ENCODE assay signal across 16 cellular contexts in genomic region chr1:37056201-37056764, GRCh38. TPM values are rescaled to one million over a fixed set of nuclear protein-coding genes. Genes with fewer than 3 reads are reported as not detected.
DNase-seq lines count a peak whose midpoint lies in the region; ATAC-seq and TF ChIP-seq lines count a peak whose summit lies in the region.
"Had no signal": no experiment of that assay in that cellular context is flagged by ENCODE, and none has a peak within 500 bp of the region (broad histone marks: within the 10 kb centered on the region; RNA-seq: fewer than 3 reads in every experiment).

No MANE protein-coding gene starts in this region.

- peaks cover 54% of the 10 kb centered on the region for H3K4me1 Mint-ChIP-seq in glutamatergic neuron (ENCODE audit: low read depth, unreplicated experiment)
- H3K4me1 Mint-ChIP-seq: central memory CD8-positive, alpha-beta T cell had no signal

- peaks cover 10% of the 10 kb centered on the region for H3K9me3 Mint-ChIP-seq in glutamatergic neuron (ENCODE audit: unreplicated experiment)
- H3K9me3 Mint-ChIP-seq: central memory CD8-positive, alpha-beta T cell; effector memory CD8-positive, alpha-beta T cell had no signal

- no peak for ATAC-seq in HG03196 (IDR thresholded peaks at IDR 0.05; ENCODE audit: unreplicated experiment)
- ATAC-seq: effector memory CD8-positive, alpha-beta T cell; heart right ventricle had no signal

- no peak overlapping the region for H3K4me3 Mint-ChIP-seq in glutamatergic neuron (ENCODE audit: unreplicated experiment)
- H3K4me3 Mint-ChIP-seq: central memory CD8-positive, alpha-beta T cell; effector memory CD8-positive, alpha-beta T cell had no signal

- H3K27me3 Mint-ChIP-seq in glutamatergic neuron (ENCODE audit: unreplicated experiment): peaks cover 6% of the 10 kb centered on the region

- peak; percentile 71 for DNase-seq in ELF-1 (ENCODE audit: low read depth, low spot score)
- peak; percentile 40 for DNase-seq in NCI-H1694 (lab: John Stamatoyannopoulos, UW)
- peak; percentile 92 for DNase-seq in NCI-H510A treated with DMSO at 0.1 percent for 48 hours (lab: John Stamatoyannopoulos, UW)
- DNase-seq in glutamatergic neuron: peak; percentile 46
- no peak for DNase-seq in DMS53 treated with DMSO at 0.1 percent for 48 hours (lab: John Stamatoyannopoulos, UW; ENCODE audit: unreplicated experiment)
- no peak for DNase-seq in NK-92 treated with Interleukin-12 subunit alpha and Interleukin-12 subunit beta, amount 100 ng/mL, for 24 hours (lab: John Stamatoyannopoulos, UW)
- no peak for DNase-seq in activated CD4-positive, CD25-positive, alpha-beta regulatory T cell treated with anti-CD3 and anti-CD28 coated beads, Interleukin-2, amount 50 U/mL, for 72 hours
- DNase-seq: activated CD4-positive, CD25-positive, alpha-beta regulatory T cell; activated effector memory CD4-positive, alpha-beta T cell treated with anti-CD3 and anti-CD28 coated beads, Interleukin-2, amount 50 U/mL, for 16 hours; Caco-2; effector memory CD8-positive, alpha-beta T cell; heart right ventricle; KBM-7 had no signal

- peak overlapping the region; percentile 44 for H3K27ac Mint-ChIP-seq in glutamatergic neuron (ENCODE audit: unreplicated experiment)
- H3K27ac Mint-ChIP-seq: effector memory CD8-positive, alpha-beta T cell had no signal

- no peak for TF ChIP-seq CTCF in glutamatergic neuron (IDR thresholded peaks at IDR 0.05; ENCODE audit: partially characterized antibody, unreplicated experiment)

- H3K36me3 Mint-ChIP-seq in glutamatergic neuron (ENCODE audit: unreplicated experiment): peaks cover 5% of the 10 kb centered on the region

RNA-seq across cellular contexts. Expression of gene GRIK3, which starts 22.0 kb away (rescaled TPM):
- 60.1 TPM for total RNA-seq in glutamatergic neuron (ENCODE audit: unreplicated experiment)
- total RNA-seq: Caco-2; T-helper 1 cell treated with Interleukin-12 subunit alpha and Interleukin-12 subunit beta and Interleukin-4 antibody, amounts not matched to agents 30 ng/mL and 1 ng/mL, for 36 hours had no signal

Comparison
In these comparisons a context has a peak if more than half of its experiments do, and no peak if none do; other contexts are left out.
1. DNase-seq: peak in ELF-1 (single experiment), NCI-H1694 (single experiment), NCI-H510A treated with DMSO at 0.1 percent for 48 hours (single experiment) and glutamatergic neuron (single experiment); none in DMS53 treated with DMSO at 0.1 percent for 48 hours (single experiment), NK-92 treated with Interleukin-12 subunit alpha and Interleukin-12 subunit beta, amount 100 ng/mL, for 24 hours (single experiment) and activated CD4-positive, CD25-positive, alpha-beta regulatory T cell treated with anti-CD3 and anti-CD28 coated beads, Interleukin-2, amount 50 U/mL, for 72 hours (single experiment).